ENCODE assay signal across 16 cellular contexts in genomic region chr13:51767100-51767499, GRCh38. TPM values are rescaled to one million over a fixed set of nuclear protein-coding genes. Genes with fewer than 3 reads are reported as not detected.
DNase-seq lines count a peak whose midpoint lies in the region; ATAC-seq and TF ChIP-seq lines count a peak whose summit lies in the region.
"Had no signal": no experiment of that assay in that cellular context is flagged by ENCODE, and none has a peak within 500 bp of the region (broad histone marks: within the 10 kb centered on the region; RNA-seq: fewer than 3 reads in every experiment).

No MANE protein-coding gene starts in this region.

- H3K4me1 Mint-ChIP-seq in natural killer cell (peaks cover 16 to 17% of the 10 kb centered on the region in 2 donors), chondrocyte (ENCODE audit: low read depth) (peaks cover 17% of the 10 kb centered on the region)
- peaks cover 15 to 22% of the 10 kb centered on the region in 2 donors for H3K4me1 Mint-ChIP-seq in natural killer cell treated with Interleukin-12 subunit alpha and Interleukin-12 subunit beta and Interleukin-15 and Interleukin-18, amount 100 ng/mL, for 72 hours (ENCODE audit: low read depth in 2 of 2)
- peaks cover 41 to 52% of the 10 kb centered on the region in 2 donors for H3K4me1 Mint-ChIP-seq in stimulated activated naive B cell treated with anti-CD40 and anti-IgM and Interleukin-4, amounts not matched to agents 10 μg/mL and 1 μg/mL and 100 μg/mL, for 72 hours

- no peak for TF ChIP-seq CTCF in natural killer cell (IDR thresholded peaks at IDR 0.05)
- peak; percentile 35 for TF ChIP-seq CTCF in NB4 (IDR thresholded peaks at IDR 0.05; ENCODE audit: low read depth, low read length)
- TF ChIP-seq CTCF in chondrocyte (IDR thresholded peaks at IDR 0.05) = peak; percentile 17

- H3K36me3 Mint-ChIP-seq in natural killer cell (peaks cover 6% of the 10 kb centered on the region), chondrocyte (ENCODE audit: low read depth) (peaks cover 4% of the 10 kb centered on the region)
- H3K36me3 Mint-ChIP-seq in natural killer cell treated with Interleukin-12 subunit alpha and Interleukin-12 subunit beta and Interleukin-15 and Interleukin-18, amount 100 ng/mL, for 72 hours = no peaks in the 10 kb centered on the region
- peaks cover 24 to 38% of the 10 kb centered on the region in 2 donors for H3K36me3 Mint-ChIP-seq in stimulated activated naive B cell treated with anti-CD40 and anti-IgM and Interleukin-4, amounts not matched to agents 10 μg/mL and 1 μg/mL and 100 μg/mL, for 72 hours

- ATAC-seq in natural killer cell (no peak), GM18873 (IDR thresholded peaks at IDR 0.05; ENCODE audit: low FRiP score, unreplicated experiment) (no peak)
- no peak for ATAC-seq in natural killer cell treated with Interleukin-12 subunit alpha and Interleukin-12 subunit beta and Interleukin-15 and Interleukin-18, amount 100 ng/mL, for 72 hours
- no peak for ATAC-seq in stimulated activated naive B cell treated with anti-CD40 and anti-IgM and Interleukin-4, amounts not matched to agents 10 μg/mL and 1 μg/mL and 100 μg/mL, for 72 hours (replicated peaks)
- ATAC-seq: stimulated activated naive CD8-positive, alpha-beta T cell treated with anti-CD3 and anti-CD28 coated beads, Interleukin-15, amount 100 ng/mL, for 72 hours had no signal

- H3K9me3 Mint-ChIP-seq in natural killer cell = no peaks in the 10 kb centered on the region
- no peaks in the 10 kb centered on the region for H3K9me3 Mint-ChIP-seq in natural killer cell treated with Interleukin-12 subunit alpha and Interleukin-12 subunit beta and Interleukin-15 and Interleukin-18, amount 100 ng/mL, for 72 hours
- no peaks in the 10 kb centered on the region for H3K9me3 Mint-ChIP-seq in chondrocyte (ENCODE audit: low read depth)
- H3K9me3 Mint-ChIP-seq in stimulated activated naive B cell treated with anti-CD40 and anti-IgM and Interleukin-4, amounts not matched to agents 10 μg/mL and 1 μg/mL and 100 μg/mL, for 72 hours = no peaks in the 10 kb centered on the region
- H3K9me3 Mint-ChIP-seq: neural crest cell; stimulated activated naive CD8-positive, alpha-beta T cell treated with anti-CD3 and anti-CD28 coated beads, Interleukin-15, amount 100 ng/mL, for 72 hours had no signal

- H3K4me3 ChIP-seq in NB4 (ENCODE audit: low read depth, low read length) = no peak overlapping the region

- DNase-seq in natural killer cell (no peak), NB4 (ENCODE audit: low read depth) (peak; percentile 46), chondrocyte (ENCODE audit: low spot score) (no peak), NCI-H1105 treated with DMSO at 0.1 percent for 48 hours (lab: John Stamatoyannopoulos, UW) (no peak), DMS53 (lab: John Stamatoyannopoulos, UW) (no peak)
- DNase-seq in natural killer cell treated with Interleukin-12 subunit alpha and Interleukin-12 subunit beta and Interleukin-15 and Interleukin-18, amount 100 ng/mL, for 72 hours (ENCODE audit: low spot score) = no peak
- DNase-seq in stimulated activated naive B cell treated with anti-CD40 and anti-IgM and Interleukin-4, amounts not matched to agents 10 μg/mL and 1 μg/mL and 100 μg/mL, for 72 hours = no peak
- DNase-seq: activated naive CD4-positive, alpha-beta T cell treated with Interleukin-2 at 50 U/mL for 16 hours; central memory CD4-positive, alpha-beta T cell; NCI-H1436 treated with DMSO at 0.1 percent for 48 hours; NCI-H446 treated with DMSO at 0.1 percent for 48 hours; RPMI8226; stimulated activated naive CD8-positive, alpha-beta T cell treated with anti-CD3 and anti-CD28 coated beads, Interleukin-15, amount 100 ng/mL, for 72 hours; T1000 had no signal

- intact Hi-C loops in natural killer cell (cut with micrococcal nuclease) = no loop called here

- H3K27me3 Mint-ChIP-seq in natural killer cell (ENCODE audit: low read depth in 2 of 2) (no peaks in the 10 kb centered on the region), chondrocyte (ENCODE audit: low read depth) (no peaks in the 10 kb centered on the region)
- H3K27me3 Mint-ChIP-seq in natural killer cell treated with Interleukin-12 subunit alpha and Interleukin-12 subunit beta and Interleukin-15 and Interleukin-18, amount 100 ng/mL, for 72 hours = no peaks in the 10 kb centered on the region
- H3K27me3 Mint-ChIP-seq in stimulated activated naive B cell treated with anti-CD40 and anti-IgM and Interleukin-4, amounts not matched to agents 10 μg/mL and 1 μg/mL and 100 μg/mL, for 72 hours = no peaks in the 10 kb centered on the region
- H3K27me3 Mint-ChIP-seq: stimulated activated naive CD8-positive, alpha-beta T cell treated with anti-CD3 and anti-CD28 coated beads, Interleukin-15, amount 100 ng/mL, for 72 hours had no signal

- H3K27ac Mint-ChIP-seq in natural killer cell (peak overlapping the region; percentile 28 to 54), chondrocyte (ENCODE audit: unreplicated experiment) (no peak overlapping the region)
- H3K27ac Mint-ChIP-seq in natural killer cell treated with Interleukin-12 subunit alpha and Interleukin-12 subunit beta and Interleukin-15 and Interleukin-18, amount 100 ng/mL, for 72 hours = no peak overlapping the region
- peak overlapping the region; percentile 20 for H3K27ac Mint-ChIP-seq in stimulated activated naive B cell treated with anti-CD40 and anti-IgM and Interleukin-4, amounts not matched to agents 10 μg/mL and 1 μg/mL and 100 μg/mL, for 72 hours
- H3K27ac Mint-ChIP-seq: stimulated activated naive CD8-positive, alpha-beta T cell treated with anti-CD3 and anti-CD28 coated beads, Interleukin-15, amount 100 ng/mL, for 72 hours had no signal

- H3K4me3 Mint-ChIP-seq in natural killer cell = no peak overlapping the region
- no peak overlapping the region for H3K4me3 Mint-ChIP-seq in natural killer cell treated with Interleukin-12 subunit alpha and Interleukin-12 subunit beta and Interleukin-15 and Interleukin-18, amount 100 ng/mL, for 72 hours
- H3K4me3 Mint-ChIP-seq in chondrocyte (ENCODE audit: unreplicated experiment) = no peak overlapping the region
- no peak overlapping the region for H3K4me3 Mint-ChIP-seq in stimulated activated naive B cell treated with anti-CD40 and anti-IgM and Interleukin-4, amounts not matched to agents 10 μg/mL and 1 μg/mL and 100 μg/mL, for 72 hours
- H3K4me3 Mint-ChIP-seq: neural crest cell; stimulated activated naive CD8-positive, alpha-beta T cell treated with anti-CD3 and anti-CD28 coated beads, Interleukin-15, amount 100 ng/mL, for 72 hours had no signal

- TF ChIP-seq POLR2A in NB4 (IDR thresholded peaks at IDR 0.05; ENCODE audit: extremely low read depth, insufficient read length) = no peak

RNA-seq across cellular contexts. Expression of gene DHRS12, which starts 36.9 kb away (rescaled TPM):
- total RNA-seq in natural killer cell (10 to 100 TPM in 2 of 3 donors, 1 to 10 TPM in 1; 7.0 to 11.7 (median 10.4) TPM), chondrocyte (7.6 to 10.6 TPM (median 7.9 TPM) in 3 replicates)
- total RNA-seq in natural killer cell treated with Interleukin-12 subunit alpha and Interleukin-12 subunit beta and Interleukin-15 and Interleukin-18, amount 100 ng/mL, for 72 hours = 1 to 10 TPM; 2.2 to 3.5 TPM

Comparison
In these comparisons a context has a peak if more than half of its experiments do, and no peak if none do; other contexts are left out.
1. H3K27ac Mint-ChIP-seq: peak in natural killer cell (2 of 2) and stimulated activated naive B cell treated with anti-CD40 and anti-IgM and Interleukin-4, amounts not matched to agents 10 μg/mL and 1 μg/mL and 100 μg/mL, for 72 hours (single experiment); none in natural killer cell treated with Interleukin-12 subunit alpha and Interleukin-12 subunit beta and Interleukin-15 and Interleukin-18, amount 100 ng/mL, for 72 hours (0 of 2) and chondrocyte (single experiment).